1 cellular context compared by ENCODE assay signal in the genomic region with DNA sequence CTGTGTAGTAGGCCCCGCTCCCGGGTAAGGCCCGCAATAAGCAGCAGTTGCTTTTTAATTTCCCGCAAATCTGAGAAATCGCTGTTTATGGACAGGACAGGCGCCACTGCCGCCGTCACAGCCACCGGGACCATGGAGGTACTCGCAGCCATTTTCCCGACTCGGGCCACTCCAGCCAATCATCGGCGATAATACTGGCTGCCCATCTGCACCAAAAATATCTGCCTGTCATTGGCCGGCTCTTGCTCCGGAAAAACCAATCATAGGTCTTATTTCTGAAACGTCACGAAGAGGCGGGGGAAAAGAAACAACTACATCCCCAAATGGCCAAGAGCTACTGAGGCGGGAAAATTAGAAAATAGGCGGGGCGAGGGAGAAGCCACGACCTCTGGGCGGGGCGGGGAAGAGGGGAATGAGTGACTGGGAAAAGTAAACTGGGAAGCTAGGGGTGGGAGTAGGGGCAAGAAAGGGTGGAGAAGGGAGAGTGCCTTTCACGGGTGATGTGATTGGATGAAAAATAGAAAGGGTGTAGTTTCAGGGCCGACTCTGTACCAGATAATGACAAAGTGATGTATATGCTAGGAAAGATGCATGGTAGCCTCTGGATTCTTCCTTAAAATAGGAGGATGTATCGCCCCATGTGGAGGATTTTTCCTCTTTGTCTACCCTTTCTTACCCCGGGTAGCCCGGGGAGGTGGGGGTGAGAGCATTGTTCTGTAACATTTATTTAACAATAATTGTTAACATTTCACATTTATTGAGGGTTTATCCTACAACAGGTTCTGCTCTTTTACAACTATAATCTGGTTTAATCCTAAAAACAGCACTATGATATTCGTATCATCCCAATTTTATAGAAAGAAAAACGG.
A peak's percentile ranks its signal among the peaks of the same experiment; 100 is the strongest.
TF ChIP-seq lines count a peak whose summit lies in the region.

A gene with protein sequence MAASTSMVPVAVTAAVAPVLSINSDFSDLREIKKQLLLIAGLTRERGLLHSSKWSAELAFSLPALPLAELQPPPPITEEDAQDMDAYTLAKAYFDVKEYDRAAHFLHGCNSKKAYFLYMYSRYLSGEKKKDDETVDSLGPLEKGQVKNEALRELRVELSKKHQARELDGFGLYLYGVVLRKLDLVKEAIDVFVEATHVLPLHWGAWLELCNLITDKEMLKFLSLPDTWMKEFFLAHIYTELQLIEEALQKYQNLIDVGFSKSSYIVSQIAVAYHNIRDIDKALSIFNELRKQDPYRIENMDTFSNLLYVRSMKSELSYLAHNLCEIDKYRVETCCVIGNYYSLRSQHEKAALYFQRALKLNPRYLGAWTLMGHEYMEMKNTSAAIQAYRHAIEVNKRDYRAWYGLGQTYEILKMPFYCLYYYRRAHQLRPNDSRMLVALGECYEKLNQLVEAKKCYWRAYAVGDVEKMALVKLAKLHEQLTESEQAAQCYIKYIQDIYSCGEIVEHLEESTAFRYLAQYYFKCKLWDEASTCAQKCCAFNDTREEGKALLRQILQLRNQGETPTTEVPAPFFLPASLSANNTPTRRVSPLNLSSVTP (minus strand): TSS at position 163 of the 869 bp plus-strand sequence. CDS start 11 bp downstream, at position 152.

TF ChIP-seq in HepG2, 621 proteins besides CTCF, POLR2A, EP300 and RAD21 (continued from another document and continues in another):
- TF ChIP-seq FOXK1 (CRISPR knock-in tag; IDR thresholded peaks at IDR 0.05; ENCODE audit: borderline replicate concordance, low read depth) (peak; percentile 89), ATF7-NPFF (CRISPR knock-in tag; IDR thresholded peaks at IDR 0.05; ENCODE audit: low read depth) (no peak), CHD4 (IDR thresholded peaks at IDR 0.05; ENCODE audit: borderline replicate concordance, low read length) (peak; percentile 60; the same call in 1 of the 2 replicates), ZNF652 (CRISPR knock-in tag; IDR thresholded peaks at IDR 0.05; ENCODE audit: borderline replicate concordance, low read depth) (peak; percentile 81), HMG20B (CRISPR knock-in tag; conservative IDR thresholded peaks at IDR 0.05) (no peak), REL (CRISPR knock-in tag; conservative IDR thresholded peaks at IDR 0.05) (0 out of 2 replicates have a peak, but pooled peaks have one; percentile 36), MBNL3 (CRISPR knock-in tag; conservative IDR thresholded peaks at IDR 0.05) (no peak), MTA3 (CRISPR knock-in tag; IDR thresholded peaks at IDR 0.05) (no peak), ZFP36L2 (CRISPR knock-in tag; IDR thresholded peaks at IDR 0.05) (no peak), ATRX (CRISPR knock-in tag; IDR thresholded peaks at IDR 0.05; ENCODE audit: borderline replicate concordance) (no peak), ZNF510 (CRISPR knock-in tag; IDR thresholded peaks at IDR 0.05; ENCODE audit: low read depth) (no peak), ZNF614 (CRISPR knock-in tag; IDR thresholded peaks at IDR 0.05; ENCODE audit: borderline replicate concordance) (no peak), ZNF883 (CRISPR knock-in tag; IDR thresholded peaks at IDR 0.05; ENCODE audit: not compliant biosample characterization) (no peak), ZNF557 (CRISPR knock-in tag; IDR thresholded peaks at IDR 0.05) (no peak), ZNF33A (CRISPR knock-in tag; IDR thresholded peaks at IDR 0.05; ENCODE audit: borderline replicate concordance) (no peak), TGIF2 (CRISPR knock-in tag; IDR thresholded peaks at IDR 0.05) (peak; percentile 25; the same call in 1 of the 2 replicates), AKAP8 (CRISPR knock-in tag; IDR thresholded peaks at IDR 0.05) (no peak), LCORL (IDR thresholded peaks at IDR 0.05) (no peak), LCORL (CRISPR knock-in tag; IDR thresholded peaks at IDR 0.05) (no peak), TMF1 (CRISPR knock-in tag; IDR thresholded peaks at IDR 0.05; ENCODE audit: low read depth) (no peak), CC2D1A (CRISPR knock-in tag; IDR thresholded peaks at IDR 0.05) (no peak), ZNF549 (CRISPR knock-in tag; IDR thresholded peaks at IDR 0.05) (no peak), MBD4 (IDR thresholded peaks at IDR 0.05; ENCODE audit: borderline replicate concordance, low read length) (no peak), TAF15 (IDR thresholded peaks at IDR 0.05; ENCODE audit: low read depth, low read length, poor library complexity, severe bottlenecking) (no peak), NCOA5 (CRISPR knock-in tag; IDR thresholded peaks at IDR 0.05) (no peak), ZNF674 (CRISPR knock-in tag; IDR thresholded peaks at IDR 0.05; ENCODE audit: low read depth) (no peak), RARA (CRISPR knock-in tag; IDR thresholded peaks at IDR 0.05) (no peak), ZNF143 (CRISPR knock-in tag; IDR thresholded peaks at IDR 0.05) (0 out of 2 replicates have a peak, but pooled peaks have one; percentile 21), ZEB1 (IDR thresholded peaks at IDR 0.05; ENCODE audit: insufficient replicate concordance, low read depth) (no peak), ZNF274 (CRISPR knock-in tag; IDR thresholded peaks at IDR 0.05) (no peak; the same call in 1 of the 2 replicates), TOE1 (CRISPR knock-in tag; IDR thresholded peaks at IDR 0.05) (no peak), SAP130 (CRISPR knock-in tag; IDR thresholded peaks at IDR 0.05; ENCODE audit: low read depth) (peak; percentile 93), NCOA2 (CRISPR knock-in tag; IDR thresholded peaks at IDR 0.05) (no peak), NFIB (CRISPR knock-in tag; IDR thresholded peaks at IDR 0.05; ENCODE audit: borderline replicate concordance) (no peak), HOXA5 (CRISPR knock-in tag; IDR thresholded peaks at IDR 0.05) (peak; percentile 51; the same call in 1 of the 2 replicates), GZF1 (CRISPR knock-in tag; IDR thresholded peaks at IDR 0.05) (no peak), ZNF570 (CRISPR knock-in tag; IDR thresholded peaks at IDR 0.05; ENCODE audit: borderline replicate concordance) (no peak), ZNF260 (CRISPR knock-in tag; IDR thresholded peaks at IDR 0.05; ENCODE audit: borderline replicate concordance, low read depth) (no peak), ELF4 (CRISPR knock-in tag; IDR thresholded peaks at IDR 0.05; ENCODE audit: borderline replicate concordance) (0 out of 2 replicates have a peak, but pooled peaks have one; percentile 52), ZNF703 (CRISPR knock-in tag; IDR thresholded peaks at IDR 0.05; ENCODE audit: borderline replicate concordance) (no peak), NFE2L1 (CRISPR knock-in tag; IDR thresholded peaks at IDR 0.05; ENCODE audit: borderline replicate concordance) (no peak), EED (CRISPR knock-in tag; IDR thresholded peaks at IDR 0.05) (peak; percentile 48; the same call in 1 of the 2 replicates), PRMT3 (CRISPR knock-in tag; IDR thresholded peaks at IDR 0.05; ENCODE audit: borderline replicate concordance, low read depth) (no peak), ZNF33B (CRISPR knock-in tag; IDR thresholded peaks at IDR 0.05) (0 out of 2 replicates have a peak, but pooled peaks have one; percentile 66), HNRNPUL1 (IDR thresholded peaks at IDR 0.05; ENCODE audit: low read depth, low read length) (no peak), SIN3B (IDR thresholded peaks at IDR 0.05; ENCODE audit: low read length) (peak; percentile 89), TBP (CRISPR knock-in tag; IDR thresholded peaks at IDR 0.05) (no peak)
- TF ChIP-seq, protein P1, sequence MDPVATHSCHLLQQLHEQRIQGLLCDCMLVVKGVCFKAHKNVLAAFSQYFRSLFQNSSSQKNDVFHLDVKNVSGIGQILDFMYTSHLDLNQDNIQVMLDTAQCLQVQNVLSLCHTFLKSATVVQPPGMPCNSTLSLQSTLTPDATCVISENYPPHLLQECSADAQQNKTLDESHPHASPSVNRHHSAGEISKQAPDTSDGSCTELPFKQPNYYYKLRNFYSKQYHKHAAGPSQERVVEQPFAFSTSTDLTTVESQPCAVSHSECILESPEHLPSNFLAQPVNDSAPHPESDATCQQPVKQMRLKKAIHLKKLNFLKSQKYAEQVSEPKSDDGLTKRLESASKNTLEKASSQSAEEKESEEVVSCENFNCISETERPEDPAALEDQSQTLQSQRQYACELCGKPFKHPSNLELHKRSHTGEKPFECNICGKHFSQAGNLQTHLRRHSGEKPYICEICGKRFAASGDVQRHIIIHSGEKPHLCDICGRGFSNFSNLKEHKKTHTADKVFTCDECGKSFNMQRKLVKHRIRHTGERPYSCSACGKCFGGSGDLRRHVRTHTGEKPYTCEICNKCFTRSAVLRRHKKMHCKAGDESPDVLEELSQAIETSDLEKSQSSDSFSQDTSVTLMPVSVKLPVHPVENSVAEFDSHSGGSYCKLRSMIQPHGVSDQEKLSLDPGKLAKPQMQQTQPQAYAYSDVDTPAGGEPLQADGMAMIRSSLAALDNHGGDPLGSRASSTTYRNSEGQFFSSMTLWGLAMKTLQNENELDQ (CRISPR knock-in tag; IDR thresholded peaks at IDR 0.05; ENCODE audit: borderline replicate concordance), result no peak
- TF ChIP-seq, protein P2, sequence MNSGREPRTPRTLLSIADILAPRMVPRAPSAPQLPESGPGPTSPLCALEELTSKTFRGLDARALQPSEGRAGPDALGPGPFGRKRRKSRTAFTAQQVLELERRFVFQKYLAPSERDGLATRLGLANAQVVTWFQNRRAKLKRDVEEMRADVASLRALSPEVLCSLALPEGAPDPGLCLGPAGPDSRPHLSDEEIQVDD (CRISPR knock-in tag; IDR thresholded peaks at IDR 0.05; ENCODE audit: borderline replicate concordance), result no peak
- TF ChIP-seq, protein P3, sequence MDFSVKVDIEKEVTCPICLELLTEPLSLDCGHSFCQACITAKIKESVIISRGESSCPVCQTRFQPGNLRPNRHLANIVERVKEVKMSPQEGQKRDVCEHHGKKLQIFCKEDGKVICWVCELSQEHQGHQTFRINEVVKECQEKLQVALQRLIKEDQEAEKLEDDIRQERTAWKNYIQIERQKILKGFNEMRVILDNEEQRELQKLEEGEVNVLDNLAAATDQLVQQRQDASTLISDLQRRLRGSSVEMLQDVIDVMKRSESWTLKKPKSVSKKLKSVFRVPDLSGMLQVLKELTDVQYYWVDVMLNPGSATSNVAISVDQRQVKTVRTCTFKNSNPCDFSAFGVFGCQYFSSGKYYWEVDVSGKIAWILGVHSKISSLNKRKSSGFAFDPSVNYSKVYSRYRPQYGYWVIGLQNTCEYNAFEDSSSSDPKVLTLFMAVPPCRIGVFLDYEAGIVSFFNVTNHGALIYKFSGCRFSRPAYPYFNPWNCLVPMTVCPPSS (IDR thresholded peaks at IDR 0.05), result no peak
- TF ChIP-seq, protein P4, sequence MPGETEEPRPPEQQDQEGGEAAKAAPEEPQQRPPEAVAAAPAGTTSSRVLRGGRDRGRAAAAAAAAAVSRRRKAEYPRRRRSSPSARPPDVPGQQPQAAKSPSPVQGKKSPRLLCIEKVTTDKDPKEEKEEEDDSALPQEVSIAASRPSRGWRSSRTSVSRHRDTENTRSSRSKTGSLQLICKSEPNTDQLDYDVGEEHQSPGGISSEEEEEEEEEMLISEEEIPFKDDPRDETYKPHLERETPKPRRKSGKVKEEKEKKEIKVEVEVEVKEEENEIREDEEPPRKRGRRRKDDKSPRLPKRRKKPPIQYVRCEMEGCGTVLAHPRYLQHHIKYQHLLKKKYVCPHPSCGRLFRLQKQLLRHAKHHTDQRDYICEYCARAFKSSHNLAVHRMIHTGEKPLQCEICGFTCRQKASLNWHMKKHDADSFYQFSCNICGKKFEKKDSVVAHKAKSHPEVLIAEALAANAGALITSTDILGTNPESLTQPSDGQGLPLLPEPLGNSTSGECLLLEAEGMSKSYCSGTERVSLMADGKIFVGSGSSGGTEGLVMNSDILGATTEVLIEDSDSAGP (CRISPR knock-in tag; IDR thresholded peaks at IDR 0.05; ENCODE audit: borderline replicate concordance), result peak; percentile 65; the same call in 1 of the 2 replicates
- TF ChIP-seq, protein P5, sequence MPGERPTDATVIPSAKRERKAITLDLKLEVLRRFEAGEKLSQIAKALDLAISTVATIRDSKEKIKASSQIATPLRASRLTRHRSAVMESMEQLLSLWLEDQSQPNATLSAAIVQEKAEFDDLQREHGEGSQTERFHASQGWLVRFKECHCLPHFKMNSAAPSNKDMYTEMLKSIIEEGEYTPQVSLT (CRISPR knock-in tag; IDR thresholded peaks at IDR 0.05; ENCODE audit: borderline replicate concordance, low read depth), result no peak
- TF ChIP-seq, protein P6, sequence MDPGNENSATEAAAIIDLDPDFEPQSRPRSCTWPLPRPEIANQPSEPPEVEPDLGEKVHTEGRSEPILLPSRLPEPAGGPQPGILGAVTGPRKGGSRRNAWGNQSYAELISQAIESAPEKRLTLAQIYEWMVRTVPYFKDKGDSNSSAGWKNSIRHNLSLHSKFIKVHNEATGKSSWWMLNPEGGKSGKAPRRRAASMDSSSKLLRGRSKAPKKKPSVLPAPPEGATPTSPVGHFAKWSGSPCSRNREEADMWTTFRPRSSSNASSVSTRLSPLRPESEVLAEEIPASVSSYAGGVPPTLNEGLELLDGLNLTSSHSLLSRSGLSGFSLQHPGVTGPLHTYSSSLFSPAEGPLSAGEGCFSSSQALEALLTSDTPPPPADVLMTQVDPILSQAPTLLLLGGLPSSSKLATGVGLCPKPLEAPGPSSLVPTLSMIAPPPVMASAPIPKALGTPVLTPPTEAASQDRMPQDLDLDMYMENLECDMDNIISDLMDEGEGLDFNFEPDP (CRISPR knock-in tag; conservative IDR thresholded peaks at IDR 0.05), result no peak
- TF ChIP-seq, protein P7, sequence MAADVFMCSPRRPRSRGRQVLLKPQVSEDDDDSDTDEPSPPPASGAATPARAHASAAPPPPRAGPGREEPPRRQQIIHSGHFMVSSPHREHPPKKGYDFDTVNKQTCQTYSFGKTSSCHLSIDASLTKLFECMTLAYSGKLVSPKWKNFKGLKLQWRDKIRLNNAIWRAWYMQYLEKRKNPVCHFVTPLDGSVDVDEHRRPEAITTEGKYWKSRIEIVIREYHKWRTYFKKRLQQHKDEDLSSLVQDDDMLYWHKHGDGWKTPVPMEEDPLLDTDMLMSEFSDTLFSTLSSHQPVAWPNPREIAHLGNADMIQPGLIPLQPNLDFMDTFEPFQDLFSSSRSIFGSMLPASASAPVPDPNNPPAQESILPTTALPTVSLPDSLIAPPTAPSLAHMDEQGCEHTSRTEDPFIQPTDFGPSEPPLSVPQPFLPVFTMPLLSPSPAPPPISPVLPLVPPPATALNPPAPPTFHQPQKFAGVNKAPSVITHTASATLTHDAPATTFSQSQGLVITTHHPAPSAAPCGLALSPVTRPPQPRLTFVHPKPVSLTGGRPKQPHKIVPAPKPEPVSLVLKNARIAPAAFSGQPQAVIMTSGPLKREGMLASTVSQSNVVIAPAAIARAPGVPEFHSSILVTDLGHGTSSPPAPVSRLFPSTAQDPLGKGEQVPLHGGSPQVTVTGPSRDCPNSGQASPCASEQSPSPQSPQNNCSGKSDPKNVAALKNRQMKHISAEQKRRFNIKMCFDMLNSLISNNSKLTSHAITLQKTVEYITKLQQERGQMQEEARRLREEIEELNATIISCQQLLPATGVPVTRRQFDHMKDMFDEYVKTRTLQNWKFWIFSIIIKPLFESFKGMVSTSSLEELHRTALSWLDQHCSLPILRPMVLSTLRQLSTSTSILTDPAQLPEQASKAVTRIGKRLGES (CRISPR knock-in tag; IDR thresholded peaks at IDR 0.05; ENCODE audit: borderline replicate concordance), result no peak; the same call in 1 of the 2 replicates
- TF ChIP-seq, protein P8, sequence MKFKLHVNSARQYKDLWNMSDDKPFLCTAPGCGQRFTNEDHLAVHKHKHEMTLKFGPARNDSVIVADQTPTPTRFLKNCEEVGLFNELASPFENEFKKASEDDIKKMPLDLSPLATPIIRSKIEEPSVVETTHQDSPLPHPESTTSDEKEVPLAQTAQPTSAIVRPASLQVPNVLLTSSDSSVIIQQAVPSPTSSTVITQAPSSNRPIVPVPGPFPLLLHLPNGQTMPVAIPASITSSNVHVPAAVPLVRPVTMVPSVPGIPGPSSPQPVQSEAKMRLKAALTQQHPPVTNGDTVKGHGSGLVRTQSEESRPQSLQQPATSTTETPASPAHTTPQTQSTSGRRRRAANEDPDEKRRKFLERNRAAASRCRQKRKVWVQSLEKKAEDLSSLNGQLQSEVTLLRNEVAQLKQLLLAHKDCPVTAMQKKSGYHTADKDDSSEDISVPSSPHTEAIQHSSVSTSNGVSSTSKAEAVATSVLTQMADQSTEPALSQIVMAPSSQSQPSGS (CRISPR knock-in tag; IDR thresholded peaks at IDR 0.05), result no peak
